In the genomic region with DNA sequence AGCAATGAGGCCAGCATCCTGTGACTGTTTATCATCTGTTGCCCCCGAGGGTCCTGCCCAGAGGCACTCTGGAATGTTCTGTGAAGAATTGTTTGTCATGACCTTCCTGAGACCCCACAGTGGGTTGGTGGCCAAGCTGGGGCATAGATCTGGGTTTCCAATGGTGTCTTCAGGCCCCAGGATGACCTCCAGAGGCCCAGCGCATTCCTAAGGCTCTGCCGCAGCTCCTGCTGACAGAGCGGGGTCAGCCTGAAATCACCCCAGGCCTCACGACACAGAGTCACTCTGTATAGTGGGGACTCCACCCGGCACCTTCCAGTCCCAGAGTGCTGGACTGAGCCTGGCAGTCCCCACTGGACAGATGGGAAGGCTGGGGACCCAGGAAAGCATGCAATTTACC, we compare ENCODE assay signal across 25 cellular contexts. TPM values are rescaled to one million over a fixed set of nuclear protein-coding genes. Genes with fewer than 3 reads are reported as not detected.
DNase-seq lines count a peak whose midpoint lies in the region; ATAC-seq and TF ChIP-seq lines count a peak whose summit lies in the region.
"Had no signal": no experiment of that assay in that cellular context is flagged by ENCODE, and none has a peak within 500 bp of the region (broad histone marks: within the 10 kb centered on the region; RNA-seq: fewer than 3 reads in every experiment).

No MANE protein-coding gene starts in this region.

- intact Hi-C loops in upper lobe of right lung (cut with DNase I): no loop called here

- no peaks in the 10 kb centered on the region for H3K27me3 ChIP-seq in upper lobe of right lung
- H3K27me3 ChIP-seq: tibial artery had no signal

- no peaks in the 10 kb centered on the region for H3K9me3 ChIP-seq in upper lobe of right lung
- H3K9me3 ChIP-seq: SK-N-SH, tibial artery had no signal

- peaks cover 83% of the 10 kb centered on the region for H3K4me1 Mint-ChIP-seq in chondrocyte (ENCODE audit: low read depth)
- peaks cover 74% of the 10 kb centered on the region for H3K4me1 Mint-ChIP-seq in nephron
- H3K4me1 Mint-ChIP-seq: activated CD4-positive, alpha-beta T cell treated with anti-CD3 and anti-CD28 coated beads, Interleukin-2, amount 10 ng/mL, durations not matched to agents 24 days and 14 days had no signal

- no peak overlapping the region for H3K27ac ChIP-seq in upper lobe of right lung
- H3K27ac ChIP-seq: KMS-11, tibial artery, VCaP had no signal

- DNase-seq in M059J (ENCODE audit: low read depth) (peak; percentile 61), chondrocyte (ENCODE audit: low spot score) (no peak), upper lobe of right lung (peak; percentile 49), HUDEP-2 (lab: John Stamatoyannopoulos, UW; ENCODE audit: unreplicated experiment in 76 of 76) (no peak), NCI-H2171 (lab: John Stamatoyannopoulos, UW) (no peak), glomerular visceral epithelial cell (ENCODE audit: extremely low spot score) (no peak)
- DNase-seq: activated CD4-positive, alpha-beta T cell treated with anti-CD3 and anti-CD28 coated beads, Interleukin-2, amount 10 ng/mL, durations not matched to agents 24 days and 14 days; activated naive CD4-positive, alpha-beta T cell treated with anti-CD3 and anti-CD28 coated beads, Interleukin-2, amount 50 U/mL, for 16 hours; CD4-positive, alpha-beta T cell; central memory CD4-positive, alpha-beta T cell; head of caudate nucleus; left cardiac atrium; midbrain; naive thymus-derived CD8-positive, alpha-beta T cell; NCI-H146; NCI-H524 treated with DMSO at 0.1 percent for 48 hours; SK-N-SH; stimulated activated CD4-positive, alpha-beta T cell treated with anti-CD3 and anti-CD28 coated beads, Interleukin-12 subunit alpha, Interleukin-12 subunit beta, amount 100 ng/mL, for 4 hours; stimulated activated CD4-positive, alpha-beta T cell treated with anti-CD3 and anti-CD28 coated beads, Interleukin-4, amount 100 ng/mL, for 24 hours; stimulated activated naive CD4-positive, alpha-beta T cell; tibial artery had no signal

- no peak for ATAC-seq in upper lobe of right lung
- ATAC-seq: naive thymus-derived CD8-positive, alpha-beta T cell had no signal

- H3K36me3 ChIP-seq in upper lobe of right lung: peaks cover 5% of the 10 kb centered on the region

- H3K4me3 Mint-ChIP-seq in chondrocyte (ENCODE audit: unreplicated experiment): no peak overlapping the region
- no peak overlapping the region for H3K4me3 Mint-ChIP-seq in nephron
- H3K4me3 Mint-ChIP-seq: activated CD4-positive, alpha-beta T cell treated with anti-CD3 and anti-CD28 coated beads, Interleukin-2, amount 10 ng/mL, durations not matched to agents 24 days and 14 days; activated T-helper 1 cell treated with anti-CD3 and anti-CD28 coated beads, Interleukin-12 subunit alpha, Interleukin-12 subunit beta, Interleukin-2, Interleukin-4 antibody, amounts not matched to agents 30 ng/mL and 10 ng/mL and 1 ng/mL, durations not matched to agents 14 hours and 24 hours and 36 hours; CD4-positive, alpha-beta T cell; naive thymus-derived CD8-positive, alpha-beta T cell had no signal

- H3K27ac Mint-ChIP-seq in chondrocyte (ENCODE audit: unreplicated experiment) (peak overlapping the region; percentile 96), nephron (peak overlapping the region; percentile 97 to 99 (median 98))
- H3K27ac Mint-ChIP-seq: activated CD4-positive, alpha-beta T cell treated with anti-CD3 and anti-CD28 coated beads, Interleukin-2, amount 10 ng/mL, durations not matched to agents 24 days and 14 days; activated T-helper 1 cell treated with anti-CD3 and anti-CD28 coated beads, Interleukin-12 subunit alpha, Interleukin-12 subunit beta, Interleukin-2, Interleukin-4 antibody, amounts not matched to agents 30 ng/mL and 10 ng/mL and 1 ng/mL, durations not matched to agents 14 hours and 24 hours and 36 hours; CD4-positive, alpha-beta T cell had no signal

- H3K9me3 Mint-ChIP-seq in chondrocyte (ENCODE audit: low read depth) (peaks cover 5% of the 10 kb centered on the region), nephron (no peaks in the 10 kb centered on the region)
- H3K9me3 Mint-ChIP-seq: activated CD4-positive, alpha-beta T cell treated with anti-CD3 and anti-CD28 coated beads, Interleukin-2, amount 10 ng/mL, durations not matched to agents 24 days and 14 days; activated T-helper 1 cell treated with anti-CD3 and anti-CD28 coated beads, Interleukin-12 subunit alpha, Interleukin-12 subunit beta, Interleukin-2, Interleukin-4 antibody, amounts not matched to agents 30 ng/mL and 10 ng/mL and 1 ng/mL, durations not matched to agents 14 hours and 24 hours and 36 hours; CD4-positive, alpha-beta T cell; naive thymus-derived CD8-positive, alpha-beta T cell had no signal

- no peak for TF ChIP-seq CTCF in chondrocyte (IDR thresholded peaks at IDR 0.05)
- TF ChIP-seq CTCF in nephron (IDR thresholded peaks at IDR 0.05; ENCODE audit: unreplicated experiment in 3 of 3): no peak
- no peak for TF ChIP-seq CTCF in upper lobe of right lung (IDR thresholded peaks at IDR 0.05)

- no peaks in the 10 kb centered on the region for H3K4me1 ChIP-seq in upper lobe of right lung

- H3K36me3 Mint-ChIP-seq in chondrocyte (ENCODE audit: low read depth): peaks cover 18% of the 10 kb centered on the region
- H3K36me3 Mint-ChIP-seq in nephron (ENCODE audit: low read depth): peaks cover 27% of the 10 kb centered on the region

- H3K27me3 Mint-ChIP-seq in chondrocyte (ENCODE audit: low read depth) (no peaks in the 10 kb centered on the region), nephron (ENCODE audit: low read depth) (no peaks in the 10 kb centered on the region)
- H3K27me3 Mint-ChIP-seq: activated CD4-positive, alpha-beta T cell treated with anti-CD3 and anti-CD28 coated beads, Interleukin-2, amount 10 ng/mL, durations not matched to agents 24 days and 14 days; CD4-positive, alpha-beta T cell; naive thymus-derived CD8-positive, alpha-beta T cell had no signal

- H3K4me3 ChIP-seq in upper lobe of right lung: no peak overlapping the region
- H3K4me3 ChIP-seq: tibial artery had no signal

RNA-seq across cellular contexts. Expression of gene TRIM62, which starts 17.7 kb away (rescaled TPM):
- total RNA-seq in M059J (2014; rRNA removed; shearing (Covaris generic)): 14.4 and 15.6 TPM in 2 replicates
- 17.3 to 35.1 TPM (median 17.7 TPM) in 3 replicates for total RNA-seq in chondrocyte
- total RNA-seq in upper lobe of right lung: 4.5 TPM

Comparison
In these comparisons a context has a peak if more than half of its experiments do, and no peak if none do; other contexts are left out.
1. DNase-seq: peak in M059J (single experiment) and upper lobe of right lung (single experiment); none in chondrocyte (single experiment), HUDEP-2 (0 of 76), NCI-H2171 (single experiment) and glomerular visceral epithelial cell (single experiment).